ENCODE assay signal across 1 cellular context in genomic region chr19:1238373-1239303, GRCh38.
TF ChIP-seq lines count a peak whose summit lies in the region.

No MANE protein-coding gene starts in this region.

TF ChIP-seq in HEK293, 187 proteins besides CTCF, POLR2A, EP300 and RAD21 (continued from another document):
- TF ChIP-seq HIC1 (tag by site-specific recombination; IDR thresholded peaks at IDR 0.05) (peak; percentile 64; the same call in 1 of the 2 replicates), ZNF645 (tag by site-specific recombination; IDR thresholded peaks at IDR 0.05) (no peak), ZNF561 (tag by site-specific recombination; IDR thresholded peaks at IDR 0.05; ENCODE audit: borderline replicate concordance) (no peak)
